1 cellular context compared by ENCODE assay signal in genomic region chr2:54081574-54081973, GRCh38.
TF ChIP-seq lines count a peak whose summit lies in the region.

No MANE protein-coding gene starts in this region.

TF ChIP-seq in GM12878, 131 proteins besides CTCF, POLR2A, EP300 and RAD21 (continued from another document and continues in another):
- TF ChIP-seq GATAD2B (conservative IDR thresholded peaks at IDR 0.05; ENCODE audit: low read depth) (0 out of 2 replicates have a peak, but pooled peaks have one; percentile 53), EED (IDR thresholded peaks at IDR 0.05; ENCODE audit: low read depth) (peak; percentile 99), MEF2B (IDR thresholded peaks at IDR 0.05; ENCODE audit: partially characterized antibody, poor library complexity, severe bottlenecking) (peak; percentile 56), ZBED1 (IDR thresholded peaks at IDR 0.05; ENCODE audit: borderline replicate concordance) (peak; percentile 96; the same call in 1 of the 2 replicates), E2F4 (IDR thresholded peaks at IDR 0.05; ENCODE audit: low read depth, low read length) (no peak), MXI1 (IDR thresholded peaks at IDR 0.05; ENCODE audit: low read depth, low read length) (no peak), RCOR1 (conservative IDR thresholded peaks at IDR 0.05; ENCODE audit: low read depth, low read length) (0 out of 2 replicates have a peak, but pooled peaks have one; percentile 20), RBBP5 (conservative IDR thresholded peaks at IDR 0.05) (no peak), SMAD1 (IDR thresholded peaks at IDR 0.05; ENCODE audit: low read depth, partially characterized antibody) (peak; percentile 42), EGR1 (IDR thresholded peaks at IDR 0.05; ENCODE audit: borderline replicate concordance in 1 of 2, low read depth in 2 of 2, low read length in 2 of 2) (peak in 1 of 2 experiments; percentile 89; a peak in 2 of 3 replicates), ATF2 (IDR thresholded peaks at IDR 0.05; ENCODE audit: low read length) (peak; percentile 100), NBN (IDR thresholded peaks at IDR 0.05) (peak; percentile 95), BCLAF1 (IDR thresholded peaks at IDR 0.05) (no peak), RB1 (IDR thresholded peaks at IDR 0.05; ENCODE audit: borderline replicate concordance) (no peak), RFX5 (IDR thresholded peaks at IDR 0.05; ENCODE audit: low read depth, low read length) (no peak), JUND (IDR thresholded peaks at IDR 0.05; ENCODE audit: low read depth, low read length) (peak; percentile 96), CBX5 (IDR thresholded peaks at IDR 0.05; ENCODE audit: low read depth) (peak; percentile 75; the same call in 1 of the 2 replicates), STAT3 (IDR thresholded peaks at IDR 0.05; ENCODE audit: low read depth, low read length) (no peak), ZNF24 (IDR thresholded peaks at IDR 0.05) (0 out of 2 replicates have a peak, but pooled peaks have one; percentile 49), PAX8 (IDR thresholded peaks at IDR 0.05) (0 out of 2 replicates have a peak, but pooled peaks have one; percentile 83), PKNOX1 (IDR thresholded peaks at IDR 0.05) (peak; percentile 95), ZSCAN29 (IDR thresholded peaks at IDR 0.05) (no peak), SREBF1 (IDR thresholded peaks at IDR 0.05; ENCODE audit: low read length) (peak; percentile 45; the same call in 1 of the 2 replicates), KLF5 (IDR thresholded peaks at IDR 0.05; ENCODE audit: partially characterized antibody) (peak; percentile 92), POU2F2 (IDR thresholded peaks at IDR 0.05; ENCODE audit: borderline replicate concordance, low read depth, low read length) (peak; percentile 91; the same call in 2 of the 3 replicates), NFXL1 (IDR thresholded peaks at IDR 0.05; ENCODE audit: borderline replicate concordance) (no peak), SIN3A (IDR thresholded peaks at IDR 0.05; ENCODE audit: low read depth, low read length) (no peak), PML (IDR thresholded peaks at IDR 0.05; ENCODE audit: low read length) (peak; percentile 92), LARP7 (IDR thresholded peaks at IDR 0.05) (peak; percentile 39; the same call in 1 of the 2 replicates), SKIL (IDR thresholded peaks at IDR 0.05; ENCODE audit: low read depth, poor library complexity, severe bottlenecking) (peak; percentile 96), USF1 (IDR thresholded peaks at IDR 0.05; ENCODE audit: borderline replicate concordance, extremely low read length, insufficient read depth, low read depth, low read length) (no peak), WRNIP1 (IDR thresholded peaks at IDR 0.05; ENCODE audit: borderline replicate concordance, low read depth, low read length) (no peak), PBX3 (IDR thresholded peaks at IDR 0.05; ENCODE audit: insufficient replicate concordance, low read depth, low read length) (peak; percentile 81), MYB (IDR thresholded peaks at IDR 0.05; ENCODE audit: borderline replicate concordance, low read depth, low read length) (peak; percentile 84; the same call in 1 of the 2 replicates), NFIC (IDR thresholded peaks at IDR 0.05; ENCODE audit: low read depth, low read length) (peak; percentile 98), HDAC6 (IDR thresholded peaks at IDR 0.05; ENCODE audit: unreplicated experiment) (no peak), HCFC1 (IDR thresholded peaks at IDR 0.05; ENCODE audit: low read length) (no peak), JUNB (IDR thresholded peaks at IDR 0.05) (peak; percentile 99), IKZF2 (IDR thresholded peaks at IDR 0.05) (peak; percentile 98 to 99), BCL3 (IDR thresholded peaks at IDR 0.05; ENCODE audit: borderline replicate concordance, insufficient read depth, low read depth, low read length, poor library complexity, severe bottlenecking) (peak; percentile 77), BMI1 (IDR thresholded peaks at IDR 0.05; ENCODE audit: borderline replicate concordance) (peak; percentile 69; the same call in 1 of the 2 replicates), ETV6 (conservative IDR thresholded peaks at IDR 0.05 in 1 of 2, IDR thresholded peaks at IDR 0.05 in 1 of 2; ENCODE audit: borderline replicate concordance in 1 of 2, low read depth in 1 of 2) (peak in 1 of 2 experiments; percentile 91; a peak in 2 of 4 replicates), RAD51 (IDR thresholded peaks at IDR 0.05) (peak; percentile 76), SRF (IDR thresholded peaks at IDR 0.05; ENCODE audit: low read depth in 2 of 2, low read length in 2 of 2) (peak in 1 of 2 experiments; percentile 68; a peak in 1 of 4 replicates), CHD4 (IDR thresholded peaks at IDR 0.05) (no peak), CUX1 (IDR thresholded peaks at IDR 0.05; ENCODE audit: insufficient replicate concordance, low read depth, low read length) (peak; percentile 34), NR2C2 (IDR thresholded peaks at IDR 0.05; ENCODE audit: borderline replicate concordance, control insufficient read depth, insufficient read length, low read depth) (no peak), CBX3 (IDR thresholded peaks at IDR 0.05; ENCODE audit: borderline replicate concordance, low read depth) (no peak), PAX5 (IDR thresholded peaks at IDR 0.05; ENCODE audit: borderline replicate concordance, low read depth, low read length) (peak; percentile 98), RUNX3 (IDR thresholded peaks at IDR 0.05; ENCODE audit: low read length) (peak; percentile 99), SP1 (IDR thresholded peaks at IDR 0.05; ENCODE audit: low read depth, low read length) (peak; percentile 85)
